ENCODE assay signal across 29 cellular contexts in genomic region chr13:30719521-30719914, GRCh38. TPM values are rescaled to one million over a fixed set of nuclear protein-coding genes. Genes with fewer than 3 reads are reported as not detected.
DNase-seq lines count a peak whose midpoint lies in the region; ATAC-seq, FAIRE-seq and TF ChIP-seq lines count a peak whose summit lies in the region.
"Had no signal": no experiment of that assay in that cellular context is flagged by ENCODE, and none has a peak within 500 bp of the region (broad histone marks: within the 10 kb centered on the region; RNA-seq: fewer than 3 reads in every experiment).

No MANE protein-coding gene starts in this region.

- no peaks in the 10 kb centered on the region for H4K20me1 ChIP-seq in fibroblast of lung (ENCODE audit: control insufficient read depth, extremely low read depth, insufficient read depth, low read length)

- H3K36me3 Mint-ChIP-seq in MCF 10A (ENCODE audit: insufficient read depth, unreplicated experiment), result no peaks in the 10 kb centered on the region

- H2AFZ ChIP-seq in fibroblast of lung (ENCODE audit: low read length), result no peak overlapping the region

- H3K36me3 ChIP-seq in breast epithelium, result no peaks in the 10 kb centered on the region
- no peaks in the 10 kb centered on the region for H3K36me3 ChIP-seq in fibroblast of lung (ENCODE audit: control insufficient read depth, insufficient read depth, low read length)
- H3K36me3 ChIP-seq: adrenal gland, colonic mucosa, prostate gland, sigmoid colon had no signal

- FAIRE-seq in H54 (lab: Jason Lieb, UNC), result no peak
- FAIRE-seq: frontal cortex, GM12892, islet of Langerhans had no signal

- H3K9me3 Mint-ChIP-seq in MCF 10A (ENCODE audit: unreplicated experiment), result no peaks in the 10 kb centered on the region
- H3K9me3 Mint-ChIP-seq: activated T-cell treated with anti-CD3 and anti-CD28 coated beads, Interleukin-2, amount 50 U/mL, for 4 hours; effector memory CD8-positive, alpha-beta T cell had no signal

- ATAC-seq in HG02588 (IDR thresholded peaks at IDR 0.05; ENCODE audit: unreplicated experiment), result no peak
- ATAC-seq: activated T-cell treated with anti-CD3 and anti-CD28 coated beads, Interleukin-2, amount 50 U/mL, for 4 hours; effector memory CD8-positive, alpha-beta T cell had no signal

- intact Hi-C loops in MCF 10A (cut with micrococcal nuclease) (no loop called here), breast epithelium (cut with DNase I; ENCODE audit: low total_unique reads) (no loop called here)

- DNase-seq in MCF 10A (ENCODE audit: unreplicated experiment) (no peak), breast epithelium (ENCODE audit: low spot score in 2 of 2) (no peak), RPMI7951 (ENCODE audit: low read depth) (peak; percentile 49), fibroblast of lung (ENCODE audit: low read depth in 2 of 2) (peak in 1 of 2 donors; percentile 45), NCI-H345 treated with DMSO at 0.1 percent for 48 hours (lab: John Stamatoyannopoulos, UW; ENCODE audit: unreplicated experiment) (no peak), KG1 (lab: John Stamatoyannopoulos, UW) (no peak), H54 (ENCODE audit: insufficient read length, low spot score) (no peak)
- DNase-seq: 8988T; activated CD4-positive, alpha-beta T cell treated with anti-CD3 and anti-CD28 coated beads for 4 hours; activated naive CD4-positive, alpha-beta T cell treated with Interleukin-2 at 50 U/mL for 16 hours; activated T-cell treated with anti-CD3 and anti-CD28 coated beads, Interleukin-2, amount 50 U/mL, for 4 hours; adrenal gland; colonic mucosa; DMS79 treated with DMSO at 0.1 percent for 48 hours; effector memory CD8-positive, alpha-beta T cell; hippocampal formation; MM.1S; NCI-H1436; NCI-H2171; NCI-H526; RPMI8226; sigmoid colon had no signal

- TF ChIP-seq CTCF in MCF 10A (IDR thresholded peaks at IDR 0.05; ENCODE audit: unreplicated experiment), result no peak
- TF ChIP-seq CTCF in breast epithelium (IDR thresholded peaks at IDR 0.05), result no peak
- no peak for TF ChIP-seq CTCF in fibroblast of lung (conservative IDR thresholded peaks at IDR 0.05 in 1 of 2, IDR thresholded peaks at IDR 0.05 in 1 of 2; ENCODE audit: low read depth in 1 of 2, low read length in 2 of 2)

- peaks cover 15% of the 10 kb centered on the region for H3K4me1 Mint-ChIP-seq in MCF 10A (ENCODE audit: insufficient read depth, unreplicated experiment)

- H3K4me3 ChIP-seq in breast epithelium, result no peak overlapping the region
- H3K4me3 ChIP-seq in fibroblast of lung (replicated peaks in 1 of 4; ENCODE audit: control extremely low read depth in 1 of 4, insufficient read depth in 1 of 4, low read depth in 3 of 4, low read length in 4 of 4), result no peak overlapping the region
- H3K4me3 ChIP-seq: adrenal gland, colonic mucosa, prostate gland, sigmoid colon, SK-N-MC had no signal

- H3K4me3 Mint-ChIP-seq in MCF 10A (ENCODE audit: unreplicated experiment), result no peak overlapping the region
- H3K4me3 Mint-ChIP-seq: activated T-cell treated with anti-CD3 and anti-CD28 coated beads, Interleukin-2, amount 50 U/mL, for 4 hours; effector memory CD8-positive, alpha-beta T cell had no signal

- H3K4me1 ChIP-seq in breast epithelium, result no peaks in the 10 kb centered on the region
- H3K4me1 ChIP-seq in fibroblast of lung (ENCODE audit: control insufficient read depth, extremely low read depth, insufficient read depth, low read length), result peaks cover 17% of the 10 kb centered on the region
- H3K4me1 ChIP-seq: adrenal gland, colonic mucosa, prostate gland, sigmoid colon had no signal

- CTCF ChIA-PET in MCF 10A (lab: Yijun Ruan, JAX), result interaction anchor here (0.7 to 1.6 kb wide), 2 partner anchors 325 to 588 kb away, joined by 3 to 4 read pairs; no protein-coding TSS in a partner anchor

- H3K27ac ChIP-seq in breast epithelium, result no peak overlapping the region
- H3K27ac ChIP-seq in fibroblast of lung (ENCODE audit: insufficient read depth, low read length), result peak overlapping the region; percentile 87
- H3K27ac ChIP-seq: adrenal gland, colonic mucosa, prostate gland, sigmoid colon, SK-N-MC had no signal

- POLR2A ChIA-PET in MCF 10A (lab: Yijun Ruan, JAX), result interaction anchor here (0.7 to 1.4 kb wide), 2 partner anchors 29 to 77 kb away, joined by 3 to 5 read pairs; no protein-coding TSS in a partner anchor

- no peak overlapping the region for H3K27ac Mint-ChIP-seq in MCF 10A (ENCODE audit: low read depth, unreplicated experiment)
- H3K27ac Mint-ChIP-seq: effector memory CD8-positive, alpha-beta T cell had no signal

- no peak overlapping the region for H3K9ac ChIP-seq in fibroblast of lung (ENCODE audit: insufficient read depth, low read length)

- BruUV-seq in MCF 10A (replicated peaks; lab: Mats Ljungman, UMichigan), result TSS peak; percentile 97

- no peaks in the 10 kb centered on the region for H3K79me2 ChIP-seq in fibroblast of lung (ENCODE audit: control insufficient read depth, insufficient read depth, low read length)

- H3K27me3 ChIP-seq in breast epithelium (no peaks in the 10 kb centered on the region), fibroblast of lung (ENCODE audit: control insufficient read depth, insufficient read depth, low read length) (no peaks in the 10 kb centered on the region)
- H3K27me3 ChIP-seq: adrenal gland, colonic mucosa, sigmoid colon had no signal

- H3K9me3 ChIP-seq in breast epithelium (no peaks in the 10 kb centered on the region), fibroblast of lung (ENCODE audit: control insufficient read depth, insufficient read depth, low read depth, low read length) (no peaks in the 10 kb centered on the region)
- H3K9me3 ChIP-seq: adrenal gland, colonic mucosa, prostate gland, sigmoid colon had no signal

- TF ChIP-seq POLR2A in breast epithelium (IDR thresholded peaks at IDR 0.05) (no peak), H54 (IDR thresholded peaks at IDR 0.05; ENCODE audit: low read depth, low read length) (no peak)

- peak overlapping the region; percentile 28 for H3K4me2 ChIP-seq in fibroblast of lung (ENCODE audit: extremely low read depth, insufficient read depth, low read length)

- H3K27me3 Mint-ChIP-seq in MCF 10A (ENCODE audit: insufficient read depth, unreplicated experiment), result no peaks in the 10 kb centered on the region
- H3K27me3 Mint-ChIP-seq: effector memory CD8-positive, alpha-beta T cell had no signal

RNA-seq across cellular contexts. Expression of gene ALOX5AP, which starts 15.8 kb away (rescaled TPM):
- total RNA-seq in MCF 10A (2022) (0.83 and 1.5 TPM in 2 replicates), breast epithelium (10 to 100 TPM; 32.1 to 47.4 (median 37.9) TPM), fibroblast of lung (0.17 TPM in 1 of 2 replicates, not detected in the other)
- total RNA-seq in RPMI7951 (2014; rRNA removed; shearing (Covaris generic)), result 6.1 and 8.5 TPM in 2 replicates
- polyA plus RNA-seq in fibroblast of lung, result 0.25 and 0.36 TPM in 2 replicates
- 0.25 TPM in 1 of 2 replicates, not detected in the other for polyA plus RNA-seq in fibroblast of lung (2012)
- polyA minus RNA-seq in fibroblast of lung (ENCODE audit: low replicate concordance), result not detected in 2 replicates
- total RNA-seq: bronchial epithelial cell had no signal
